17 cellular contexts compared by ENCODE assay signal in the genomic region with DNA sequence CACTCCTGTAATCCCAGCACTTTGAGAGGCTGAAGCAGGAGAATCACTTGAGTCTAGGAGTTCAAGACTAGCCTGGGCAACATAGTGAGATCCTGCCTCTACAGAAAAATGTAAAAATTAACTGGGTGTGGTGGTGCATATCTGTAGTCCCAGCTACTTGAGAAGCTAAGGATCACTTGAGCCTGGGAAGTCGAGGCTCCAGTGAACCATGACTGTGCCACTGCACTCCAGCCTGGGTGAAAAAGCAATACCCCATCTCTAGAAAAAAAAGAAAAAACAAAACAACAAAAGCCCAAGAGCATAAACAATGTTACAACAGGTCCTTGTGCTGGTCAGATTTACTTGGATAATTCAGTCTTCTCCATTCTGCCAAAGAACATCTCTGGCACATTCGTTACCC. TPM values are rescaled to one million over a fixed set of nuclear protein-coding genes. Genes with fewer than 3 reads are reported as not detected.
A peak's percentile ranks its signal among the peaks of the same experiment; 100 is the strongest.
DNase-seq lines count a peak whose midpoint lies in the region; ATAC-seq and TF ChIP-seq lines count a peak whose summit lies in the region.
"Had no signal": no experiment of that assay in that cellular context is flagged by ENCODE, and none has a peak within 500 bp of the region (broad histone marks: within the 10 kb centered on the region; RNA-seq: fewer than 3 reads in every experiment).

No MANE protein-coding gene starts in this region.

- no peak overlapping the region for H3K4me3 ChIP-seq in BLaER1
- no peak overlapping the region for H3K4me3 ChIP-seq in spleen
- H3K4me3 ChIP-seq: A549 had no signal

- peaks cover 42% of the 10 kb centered on the region for H3K4me1 ChIP-seq in BLaER1
- H3K4me1 ChIP-seq in spleen = peaks cover 36 to 55% (median 48%) of the 10 kb centered on the region in 6 donors
- H3K4me1 ChIP-seq: A549, Caco-2 had no signal

- no peak for DNase-seq in effector memory CD8-positive, alpha-beta T cell
- DNase-seq in spleen (no peak), NCI-H187 treated with DMSO at 0.1 percent for 48 hours (lab: John Stamatoyannopoulos, UW) (no peak)
- DNase-seq: Caco-2, DMS153, H7, IMR-90, NCI-H1417, NCI-H2029, NCI-H2171, NCI-H446, PC-3 had no signal

- TF ChIP-seq CTCF in spleen (IDR thresholded peaks at IDR 0.05 in 8 of 11, conservative IDR thresholded peaks at IDR 0.05 in 3 of 11) = no peak

- ATAC-seq in effector memory CD8-positive, alpha-beta T cell (replicated peaks) = no peak
- ATAC-seq in GM18517 (IDR thresholded peaks at IDR 0.05; ENCODE audit: unreplicated experiment) (no peak), HG03196 (IDR thresholded peaks at IDR 0.05; ENCODE audit: unreplicated experiment) (no peak)
- ATAC-seq: A549, PC-3 had no signal

- H3K27ac Mint-ChIP-seq in IgD-negative memory B cell = peak overlapping the region in 2 of 3 donors; percentile 69 to 86
- peak overlapping the region; percentile 19 to 51 for H3K27ac Mint-ChIP-seq in effector memory CD8-positive, alpha-beta T cell

- H3K36me3 ChIP-seq in BLaER1 (no peaks in the 10 kb centered on the region), spleen (no peaks in the 10 kb centered on the region)

- 91 to 97% (median 95%) methylated on average over 2 of the region's 2 CpGs for WGBS in spleen, 5 donors

- H3K9me3 Mint-ChIP-seq in IgD-negative memory B cell = peaks cover 0 to 2% (median 0%) of the 10 kb centered on the region in 3 donors
- H3K9me3 Mint-ChIP-seq in effector memory CD8-positive, alpha-beta T cell = no peaks in the 10 kb centered on the region

- intact Hi-C loops in spleen (cut with DNase I; ENCODE audit: low total_unique reads) = no loop called here

- H3K4me2 ChIP-seq in BLaER1 = peak overlapping the region; percentile 81
- H3K4me2 ChIP-seq: A549 had no signal

- no peak for TF ChIP-seq POLR2A in spleen (IDR thresholded peaks at IDR 0.05)

- no peaks in the 10 kb centered on the region for H3K27me3 Mint-ChIP-seq in IgD-negative memory B cell
- no peaks in the 10 kb centered on the region for H3K27me3 Mint-ChIP-seq in effector memory CD8-positive, alpha-beta T cell

- peaks cover 14% of the 10 kb centered on the region; the same call in 1 of the 2 replicates for H4K20me1 ChIP-seq in BLaER1

- H3K27ac ChIP-seq in BLaER1 (no peak overlapping the region), spleen (peak overlapping the region in 7 of 8 donors; percentile 85 to 92 (median 90))
- H3K27ac ChIP-seq: A549 had no signal

- peaks cover 3% of the 10 kb centered on the region for H3K36me3 Mint-ChIP-seq in IgD-negative memory B cell
- peaks cover 6% of the 10 kb centered on the region for H3K36me3 Mint-ChIP-seq in effector memory CD8-positive, alpha-beta T cell (ENCODE audit: insufficient read depth)

- H3K9me3 ChIP-seq in BLaER1 (no peaks in the 10 kb centered on the region), spleen (no peaks in the 10 kb centered on the region)
- H3K9me3 ChIP-seq: A549, Caco-2 had no signal

- no peak overlapping the region for H3K4me3 Mint-ChIP-seq in IgD-negative memory B cell
- peak overlapping the region; percentile 8 to 39 for H3K4me3 Mint-ChIP-seq in effector memory CD8-positive, alpha-beta T cell

- H3K27me3 ChIP-seq in BLaER1 (no peaks in the 10 kb centered on the region), spleen (replicated peaks in 1 of 7) (no peaks in the 10 kb centered on the region)

- peaks cover 41 to 48% (median 48%) of the 10 kb centered on the region in 3 donors for H3K4me1 Mint-ChIP-seq in IgD-negative memory B cell
- peaks cover 68 to 89% of the 10 kb centered on the region in 2 donors for H3K4me1 Mint-ChIP-seq in effector memory CD8-positive, alpha-beta T cell (ENCODE audit: low read depth in 2 of 2)

- H3K9ac ChIP-seq in BLaER1 = no peak overlapping the region

RNA-seq across cellular contexts. Expression of a gene that starts 44.3 kb away (rescaled TPM):
- polyA plus RNA-seq in IgD-negative memory B cell (9.2 TPM), spleen (10 to 100 TPM in 2 of 3 donors, 1 to 10 TPM in 1; 8.9 to 12.8 (median 10.1) TPM)
- total RNA-seq in spleen = 10 to 100 TPM; 33.5 to 60.8 (median 55.8) TPM

Comparison
In these comparisons a context has a peak if more than half of its experiments do, and no peak if none do; other contexts are left out.
1. H3K4me3 Mint-ChIP-seq: peak in effector memory CD8-positive, alpha-beta T cell (2 of 2); none in IgD-negative memory B cell (0 of 4).